11 cellular contexts compared by ENCODE assay signal in the genomic region with DNA sequence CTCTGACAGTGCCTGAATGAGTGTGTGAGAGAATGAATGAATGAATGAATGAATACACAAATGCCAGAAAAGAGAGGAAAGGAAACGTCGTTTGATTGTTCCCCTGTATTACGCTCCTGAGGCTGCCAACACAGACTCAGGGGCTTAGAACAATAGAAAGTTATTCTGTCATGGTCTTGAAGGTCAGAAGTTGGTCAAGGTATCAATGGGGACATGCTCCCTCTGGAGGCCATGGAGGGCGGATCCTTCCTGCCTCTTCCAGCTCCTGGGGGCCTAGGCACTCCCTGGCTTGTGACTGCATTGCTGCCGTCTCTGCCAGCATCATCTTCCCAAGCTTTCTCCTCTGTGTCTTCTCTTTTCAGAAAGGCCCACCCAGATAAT. TPM values are rescaled to one million over a fixed set of nuclear protein-coding genes. Genes with fewer than 3 reads are reported as not detected.
A peak's percentile ranks its signal among the peaks of the same experiment; 100 is the strongest.
DNase-seq lines count a peak whose midpoint lies in the region; ATAC-seq, FAIRE-seq and TF ChIP-seq lines count a peak whose summit lies in the region.
"Had no signal": no experiment of that assay in that cellular context is flagged by ENCODE, and none has a peak within 500 bp of the region (broad histone marks: within the 10 kb centered on the region; RNA-seq: fewer than 3 reads in every experiment).

No MANE protein-coding gene starts in this region.

- H3K36me3 ChIP-seq in GM06990 (ENCODE audit: control insufficient read depth, insufficient read depth, low read length) (no peaks in the 10 kb centered on the region; the same call in none of the 2 replicates), ascending aorta (peaks cover 0 to 9% of the 10 kb centered on the region in 2 donors)

- no peak for FAIRE-seq in RCC 7860 (lab: Jason Lieb, UNC)
- FAIRE-seq: GM12891 had no signal

- no peak for ATAC-seq in HG03045 (IDR thresholded peaks at IDR 0.05; ENCODE audit: unreplicated experiment)

- no peak overlapping the region for H3K4me3 ChIP-seq in GM06990 (replicated peaks; ENCODE audit: low read depth, low read length)
- no peak overlapping the region for H3K4me3 ChIP-seq in fibroblast of villous mesenchyme (ENCODE audit: low read depth, low read length)
- no peak overlapping the region for H3K4me3 ChIP-seq in ascending aorta

- no peak overlapping the region for H3K27ac ChIP-seq in 22Rv1
- no peak overlapping the region for H3K27ac ChIP-seq in ascending aorta

- H3K9me3 ChIP-seq in ascending aorta, result no peaks in the 10 kb centered on the region

- no peaks in the 10 kb centered on the region for H3K27me3 ChIP-seq in GM06990 (replicated peaks; ENCODE audit: control insufficient read depth, insufficient read depth, low read length)
- H3K27me3 ChIP-seq in ascending aorta, result no peaks in the 10 kb centered on the region

- DNase-seq in GM06990 (ENCODE audit: extremely low read depth, insufficient read length) (no peak), RCC 7860 (ENCODE audit: low spot score) (peak; percentile 17), fibroblast of villous mesenchyme (ENCODE audit: low read depth) (peak; percentile 36), DMS153 treated with DMSO at 0.1 percent for 48 hours (lab: John Stamatoyannopoulos, UW; ENCODE audit: unreplicated experiment) (no peak), ascending aorta (ENCODE audit: low spot score in 2 of 2) (no peak), NCI-H1694 (lab: John Stamatoyannopoulos, UW) (no peak)
- DNase-seq: activated naive CD4-positive, alpha-beta T cell; midbrain had no signal

- no peaks in the 10 kb centered on the region for H3K4me1 ChIP-seq in ascending aorta

- TF ChIP-seq CTCF in 22Rv1 (IDR thresholded peaks at IDR 0.05) (peak; percentile 47), GM06990 (IDR thresholded peaks at IDR 0.05; ENCODE audit: insufficient read depth, low read length, poor library complexity, severe bottlenecking) (peak; percentile 22), fibroblast of villous mesenchyme (IDR thresholded peaks at IDR 0.05; ENCODE audit: insufficient read depth, low read depth, low read length) (peak; percentile 49), ascending aorta (IDR thresholded peaks at IDR 0.05) (peak in 1 of 3 experiments; percentile 7)

- intact Hi-C loops in ascending aorta (cut with DNase I), result no loop called here

RNA-seq across cellular contexts. Expression of a gene that starts 1.5 kb away (rescaled TPM):
- total RNA-seq in fibroblast of villous mesenchyme, result not detected in 2 replicates
- total RNA-seq in ascending aorta, result not detected

Comparison
In these comparisons a context has a peak if more than half of its experiments do, and no peak if none do; other contexts are left out.
1. DNase-seq: peak in RCC 7860 (single experiment) and fibroblast of villous mesenchyme (single experiment); none in GM06990 (single experiment), DMS153 treated with DMSO at 0.1 percent for 48 hours (single experiment), ascending aorta (0 of 2) and NCI-H1694 (single experiment).